1 cellular context compared by ENCODE assay signal in the genomic region with DNA sequence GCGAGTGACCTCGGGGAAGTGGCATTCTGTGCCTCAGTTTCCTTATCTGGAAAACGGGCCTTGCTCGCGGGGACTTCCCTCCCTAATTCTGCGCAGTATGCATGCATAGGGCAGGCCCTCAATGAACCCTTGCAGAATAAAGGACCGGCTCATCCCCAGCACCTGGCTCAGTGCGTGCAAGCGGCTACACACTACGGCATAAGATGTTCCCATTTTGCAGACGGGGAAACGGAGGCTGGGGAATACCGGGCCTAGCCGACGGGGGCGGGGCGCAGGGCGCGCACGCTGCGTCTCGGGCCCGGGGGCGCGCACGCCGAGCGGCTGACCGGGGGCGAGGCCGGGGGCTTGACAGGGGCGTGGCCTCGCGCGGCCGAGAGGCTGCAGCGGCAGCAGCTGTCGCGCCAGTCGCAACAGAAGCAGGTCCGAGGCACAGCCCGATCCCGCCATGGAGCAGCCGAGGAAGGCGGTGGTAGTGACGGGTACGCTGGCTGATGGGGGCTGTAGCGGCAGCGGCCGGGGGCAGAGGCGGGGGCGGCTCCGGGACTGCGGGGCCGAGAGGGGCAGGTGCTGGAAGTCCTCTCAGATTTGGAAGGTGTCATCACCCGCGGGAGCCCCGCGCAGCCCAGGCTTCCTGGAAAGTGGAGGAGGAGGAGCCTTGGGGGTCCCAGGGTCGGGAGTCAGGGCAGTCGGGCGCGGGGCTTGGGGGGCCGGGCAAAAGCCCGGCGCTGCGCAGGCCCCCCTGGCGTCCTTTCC.
A peak's percentile ranks its signal among the peaks of the same experiment; 100 is the strongest.
TF ChIP-seq lines count a peak whose summit lies in the region.

A gene with protein sequence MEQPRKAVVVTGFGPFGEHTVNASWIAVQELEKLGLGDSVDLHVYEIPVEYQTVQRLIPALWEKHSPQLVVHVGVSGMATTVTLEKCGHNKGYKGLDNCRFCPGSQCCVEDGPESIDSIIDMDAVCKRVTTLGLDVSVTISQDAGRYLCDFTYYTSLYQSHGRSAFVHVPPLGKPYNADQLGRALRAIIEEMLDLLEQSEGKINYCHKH (plus strand): TSS at position 362 of the 753 bp plus-strand sequence. CDS start 84 bp downstream, at position 446.

TF ChIP-seq in HepG2, 621 proteins besides CTCF, POLR2A, EP300 and RAD21 (continued from another document and continues in another):
- TF ChIP-seq, protein P1, sequence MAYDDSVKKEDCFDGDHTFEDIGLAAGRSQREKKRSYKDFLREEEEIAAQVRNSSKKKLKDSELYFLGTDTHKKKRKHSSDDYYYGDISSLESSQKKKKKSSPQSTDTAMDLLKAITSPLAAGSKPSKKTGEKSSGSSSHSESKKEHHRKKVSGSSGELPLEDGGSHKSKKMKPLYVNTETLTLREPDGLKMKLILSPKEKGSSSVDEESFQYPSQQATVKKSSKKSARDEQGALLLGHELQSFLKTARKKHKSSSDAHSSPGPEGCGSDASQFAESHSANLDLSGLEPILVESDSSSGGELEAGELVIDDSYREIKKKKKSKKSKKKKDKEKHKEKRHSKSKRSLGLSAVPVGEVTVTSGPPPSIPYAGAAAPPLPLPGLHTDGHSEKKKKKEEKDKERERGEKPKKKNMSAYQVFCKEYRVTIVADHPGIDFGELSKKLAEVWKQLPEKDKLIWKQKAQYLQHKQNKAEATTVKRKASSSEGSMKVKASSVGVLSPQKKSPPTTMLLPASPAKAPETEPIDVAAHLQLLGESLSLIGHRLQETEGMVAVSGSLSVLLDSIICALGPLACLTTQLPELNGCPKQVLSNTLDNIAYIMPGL (CRISPR knock-in tag; IDR thresholded peaks at IDR 0.05; ENCODE audit: borderline replicate concordance in 1 of 2, low read depth in 1 of 2): peak in 1 of 2 experiments; percentile 33; a peak in 1 of 4 replicates
- 0 out of 2 replicates have a peak, but pooled peaks have one; percentile 56 for TF ChIP-seq ZNF879 (CRISPR knock-in tag; IDR thresholded peaks at IDR 0.05)
- TF ChIP-seq, protein P2, sequence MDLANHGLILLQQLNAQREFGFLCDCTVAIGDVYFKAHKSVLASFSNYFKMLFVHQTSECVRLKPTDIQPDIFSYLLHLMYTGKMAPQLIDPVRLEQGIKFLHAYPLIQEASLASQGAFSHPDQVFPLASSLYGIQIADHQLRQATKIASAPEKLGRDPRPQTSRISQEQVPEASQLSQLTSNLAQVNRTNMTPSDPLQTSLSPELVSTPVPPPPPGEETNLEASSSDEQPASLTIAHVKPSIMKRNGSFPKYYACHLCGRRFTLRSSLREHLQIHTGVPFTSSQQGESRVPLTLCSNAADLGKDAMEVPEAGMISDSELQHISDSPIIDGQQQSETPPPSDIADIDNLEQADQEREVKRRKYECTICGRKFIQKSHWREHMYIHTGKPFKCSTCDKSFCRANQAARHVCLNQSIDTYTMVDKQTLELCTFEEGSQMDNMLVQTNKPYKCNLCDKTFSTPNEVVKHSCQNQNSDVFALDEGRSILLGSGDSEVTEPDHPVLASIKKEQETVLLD (CRISPR knock-in tag; IDR thresholded peaks at IDR 0.05; ENCODE audit: low read depth): peak; percentile 41; the same call in 1 of the 2 replicates
- peak; percentile 0; the same call in 1 of the 2 replicates for TF ChIP-seq MIXL1 (CRISPR knock-in tag; IDR thresholded peaks at IDR 0.05)
- 0 out of 2 replicates have a peak, but pooled peaks have one; percentile 20 for TF ChIP-seq HOXA3 (CRISPR knock-in tag; IDR thresholded peaks at IDR 0.05)
- TF ChIP-seq GTF3A (CRISPR knock-in tag; conservative IDR thresholded peaks at IDR 0.05): no peak
- TF ChIP-seq ZFP36L2 (CRISPR knock-in tag; IDR thresholded peaks at IDR 0.05): no peak
- TF ChIP-seq NFKB2 (CRISPR knock-in tag; IDR thresholded peaks at IDR 0.05; ENCODE audit: borderline replicate concordance): no peak
- TF ChIP-seq KDM4B (CRISPR knock-in tag; IDR thresholded peaks at IDR 0.05): no peak; the same call in 1 of the 2 replicates
- peak; percentile 95 for TF ChIP-seq RCOR2 (CRISPR knock-in tag; IDR thresholded peaks at IDR 0.05)
- no peak for TF ChIP-seq ZFY (CRISPR knock-in tag; IDR thresholded peaks at IDR 0.05)
- TF ChIP-seq MTA3 (CRISPR knock-in tag; IDR thresholded peaks at IDR 0.05): no peak
- TF ChIP-seq ZNF552 (CRISPR knock-in tag; IDR thresholded peaks at IDR 0.05; ENCODE audit: borderline replicate concordance): no peak
- TF ChIP-seq ZSCAN30 (CRISPR knock-in tag; IDR thresholded peaks at IDR 0.05): 0 out of 2 replicates have a peak, but pooled peaks have one; percentile 35
- TF ChIP-seq, protein P3, sequence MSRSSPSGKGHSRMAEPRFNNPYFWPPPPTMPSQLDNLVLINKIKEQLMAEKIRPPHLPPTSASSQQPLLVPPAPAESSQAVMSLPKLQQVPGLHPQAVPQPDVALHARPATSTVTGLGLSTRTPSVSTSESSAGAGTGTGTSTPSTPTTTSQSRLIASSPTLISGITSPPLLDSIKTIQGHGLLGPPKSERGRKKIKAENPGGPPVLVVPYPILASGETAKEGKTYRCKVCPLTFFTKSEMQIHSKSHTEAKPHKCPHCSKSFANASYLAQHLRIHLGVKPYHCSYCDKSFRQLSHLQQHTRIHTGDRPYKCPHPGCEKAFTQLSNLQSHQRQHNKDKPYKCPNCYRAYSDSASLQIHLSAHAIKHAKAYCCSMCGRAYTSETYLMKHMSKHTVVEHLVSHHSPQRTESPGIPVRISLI (CRISPR knock-in tag; IDR thresholded peaks at IDR 0.05; ENCODE audit: borderline replicate concordance): no peak
- TF ChIP-seq MXI1 (IDR thresholded peaks at IDR 0.05; ENCODE audit: borderline replicate concordance, low read depth, low read length): peak; percentile 63; the same call in 1 of the 3 replicates
- TF ChIP-seq AGO2 (optimal IDR thresholded peaks at IDR 0.05; ENCODE audit: low read depth, low read length): peak; percentile 82
- peak; percentile 30; the same call in 1 of the 2 replicates for TF ChIP-seq ZNF230 (CRISPR knock-in tag; IDR thresholded peaks at IDR 0.05)
- TF ChIP-seq, protein P4, sequence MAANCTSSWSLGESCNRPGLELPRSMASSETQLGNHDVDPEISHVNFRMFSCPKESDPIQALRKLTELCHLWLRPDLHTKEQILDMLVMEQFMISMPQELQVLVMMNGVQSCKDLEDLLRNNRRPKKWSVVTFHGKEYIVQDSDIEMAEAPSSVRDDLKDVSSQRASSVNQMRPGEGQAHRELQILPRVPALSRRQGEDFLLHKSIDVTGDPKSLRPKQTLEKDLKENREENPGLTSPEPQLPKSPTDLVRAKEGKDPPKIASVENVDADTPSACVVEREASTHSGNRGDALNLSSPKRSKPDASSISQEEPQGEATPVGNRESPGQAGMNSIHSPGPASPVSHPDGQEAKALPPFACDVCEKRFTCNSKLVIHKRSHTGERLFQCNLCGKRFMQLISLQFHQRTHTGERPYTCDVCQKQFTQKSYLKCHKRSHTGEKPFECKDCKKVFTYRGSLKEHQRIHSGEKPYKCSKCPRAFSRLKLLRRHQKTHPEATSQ (CRISPR knock-in tag; IDR thresholded peaks at IDR 0.05; ENCODE audit: borderline replicate concordance): no peak
- TF ChIP-seq, protein P5, sequence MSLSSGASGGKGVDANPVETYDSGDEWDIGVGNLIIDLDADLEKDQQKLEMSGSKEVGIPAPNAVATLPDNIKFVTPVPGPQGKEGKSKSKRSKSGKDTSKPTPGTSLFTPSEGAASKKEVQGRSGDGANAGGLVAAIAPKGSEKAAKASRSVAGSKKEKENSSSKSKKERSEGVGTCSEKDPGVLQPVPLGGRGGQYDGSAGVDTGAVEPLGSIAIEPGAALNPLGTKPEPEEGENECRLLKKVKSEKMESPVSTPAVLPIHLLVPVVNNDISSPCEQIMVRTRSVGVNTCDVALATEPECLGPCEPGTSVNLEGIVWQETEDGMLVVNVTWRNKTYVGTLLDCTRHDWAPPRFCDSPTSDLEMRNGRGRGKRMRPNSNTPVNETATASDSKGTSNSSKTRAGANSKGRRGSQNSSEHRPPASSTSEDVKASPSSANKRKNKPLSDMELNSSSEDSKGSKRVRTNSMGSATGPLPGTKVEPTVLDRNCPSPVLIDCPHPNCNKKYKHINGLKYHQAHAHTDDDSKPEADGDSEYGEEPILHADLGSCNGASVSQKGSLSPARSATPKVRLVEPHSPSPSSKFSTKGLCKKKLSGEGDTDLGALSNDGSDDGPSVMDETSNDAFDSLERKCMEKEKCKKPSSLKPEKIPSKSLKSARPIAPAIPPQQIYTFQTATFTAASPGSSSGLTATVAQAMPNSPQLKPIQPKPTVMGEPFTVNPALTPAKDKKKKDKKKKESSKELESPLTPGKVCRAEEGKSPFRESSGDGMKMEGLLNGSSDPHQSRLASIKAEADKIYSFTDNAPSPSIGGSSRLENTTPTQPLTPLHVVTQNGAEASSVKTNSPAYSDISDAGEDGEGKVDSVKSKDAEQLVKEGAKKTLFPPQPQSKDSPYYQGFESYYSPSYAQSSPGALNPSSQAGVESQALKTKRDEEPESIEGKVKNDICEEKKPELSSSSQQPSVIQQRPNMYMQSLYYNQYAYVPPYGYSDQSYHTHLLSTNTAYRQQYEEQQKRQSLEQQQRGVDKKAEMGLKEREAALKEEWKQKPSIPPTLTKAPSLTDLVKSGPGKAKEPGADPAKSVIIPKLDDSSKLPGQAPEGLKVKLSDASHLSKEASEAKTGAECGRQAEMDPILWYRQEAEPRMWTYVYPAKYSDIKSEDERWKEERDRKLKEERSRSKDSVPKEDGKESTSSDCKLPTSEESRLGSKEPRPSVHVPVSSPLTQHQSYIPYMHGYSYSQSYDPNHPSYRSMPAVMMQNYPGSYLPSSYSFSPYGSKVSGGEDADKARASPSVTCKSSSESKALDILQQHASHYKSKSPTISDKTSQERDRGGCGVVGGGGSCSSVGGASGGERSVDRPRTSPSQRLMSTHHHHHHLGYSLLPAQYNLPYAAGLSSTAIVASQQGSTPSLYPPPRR (CRISPR knock-in tag; IDR thresholded peaks at IDR 0.05; ENCODE audit: borderline replicate concordance): 0 out of 2 replicates have a peak, but pooled peaks have one; percentile 0
- TF ChIP-seq ARNT2 (CRISPR knock-in tag; IDR thresholded peaks at IDR 0.05; ENCODE audit: low read depth): peak; percentile 79
- TF ChIP-seq ZSCAN22 (CRISPR knock-in tag; IDR thresholded peaks at IDR 0.05): 0 out of 2 replicates have a peak, but pooled peaks have one; percentile 12
- TF ChIP-seq MAZ (IDR thresholded peaks at IDR 0.05; ENCODE audit: borderline replicate concordance, low read depth, low read length): 0 out of 2 replicates have a peak, but pooled peaks have one; percentile 13
- TF ChIP-seq MAZ (CRISPR knock-in tag; IDR thresholded peaks at IDR 0.05; ENCODE audit: low read depth): 0 out of 2 replicates have a peak, but pooled peaks have one; percentile 36
- 0 out of 2 replicates have a peak, but pooled peaks have one; percentile 46 for TF ChIP-seq MAF1 (CRISPR knock-in tag; IDR thresholded peaks at IDR 0.05; ENCODE audit: borderline replicate concordance)
- no peak for TF ChIP-seq ZNF354B (CRISPR knock-in tag; IDR thresholded peaks at IDR 0.05)
- 0 out of 2 replicates have a peak, but pooled peaks have one; percentile 62 for TF ChIP-seq SSRP1 (CRISPR knock-in tag; IDR thresholded peaks at IDR 0.05)
- TF ChIP-seq HOXA5 (CRISPR knock-in tag; IDR thresholded peaks at IDR 0.05): 0 out of 2 replicates have a peak, but pooled peaks have one; percentile 22
- peak; percentile 8; the same call in 1 of the 2 replicates for TF ChIP-seq ZNF350 (CRISPR knock-in tag; IDR thresholded peaks at IDR 0.05; ENCODE audit: borderline replicate concordance, low read depth)
- peak; percentile 16 for TF ChIP-seq HNRNPLL (IDR thresholded peaks at IDR 0.05; ENCODE audit: low read depth, low read length, poor library complexity, severe bottlenecking)
- TF ChIP-seq ZNF282 (IDR thresholded peaks at IDR 0.05; ENCODE audit: partially characterized antibody): no peak
- TF ChIP-seq, protein P6, sequence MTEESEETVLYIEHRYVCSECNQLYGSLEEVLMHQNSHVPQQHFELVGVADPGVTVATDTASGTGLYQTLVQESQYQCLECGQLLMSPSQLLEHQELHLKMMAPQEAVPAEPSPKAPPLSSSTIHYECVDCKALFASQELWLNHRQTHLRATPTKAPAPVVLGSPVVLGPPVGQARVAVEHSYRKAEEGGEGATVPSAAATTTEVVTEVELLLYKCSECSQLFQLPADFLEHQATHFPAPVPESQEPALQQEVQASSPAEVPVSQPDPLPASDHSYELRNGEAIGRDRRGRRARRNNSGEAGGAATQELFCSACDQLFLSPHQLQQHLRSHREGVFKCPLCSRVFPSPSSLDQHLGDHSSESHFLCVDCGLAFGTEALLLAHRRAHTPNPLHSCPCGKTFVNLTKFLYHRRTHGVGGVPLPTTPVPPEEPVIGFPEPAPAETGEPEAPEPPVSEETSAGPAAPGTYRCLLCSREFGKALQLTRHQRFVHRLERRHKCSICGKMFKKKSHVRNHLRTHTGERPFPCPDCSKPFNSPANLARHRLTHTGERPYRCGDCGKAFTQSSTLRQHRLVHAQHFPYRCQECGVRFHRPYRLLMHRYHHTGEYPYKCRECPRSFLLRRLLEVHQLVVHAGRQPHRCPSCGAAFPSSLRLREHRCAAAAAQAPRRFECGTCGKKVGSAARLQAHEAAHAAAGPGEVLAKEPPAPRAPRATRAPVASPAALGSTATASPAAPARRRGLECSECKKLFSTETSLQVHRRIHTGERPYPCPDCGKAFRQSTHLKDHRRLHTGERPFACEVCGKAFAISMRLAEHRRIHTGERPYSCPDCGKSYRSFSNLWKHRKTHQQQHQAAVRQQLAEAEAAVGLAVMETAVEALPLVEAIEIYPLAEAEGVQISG (CRISPR knock-in tag; IDR thresholded peaks at IDR 0.05): no peak; the same call in 1 of the 2 replicates
- peak; percentile 35; the same call in 1 of the 2 replicates for TF ChIP-seq ZNF790 (CRISPR knock-in tag; IDR thresholded peaks at IDR 0.05; ENCODE audit: borderline replicate concordance)
- TF ChIP-seq ATF1 (CRISPR knock-in tag; IDR thresholded peaks at IDR 0.05): no peak
- peak; percentile 98 for TF ChIP-seq ZMYM3 (CRISPR knock-in tag; IDR thresholded peaks at IDR 0.05)
- no peak for TF ChIP-seq HHEX (CRISPR knock-in tag; IDR thresholded peaks at IDR 0.05)
- TF ChIP-seq, protein P7, sequence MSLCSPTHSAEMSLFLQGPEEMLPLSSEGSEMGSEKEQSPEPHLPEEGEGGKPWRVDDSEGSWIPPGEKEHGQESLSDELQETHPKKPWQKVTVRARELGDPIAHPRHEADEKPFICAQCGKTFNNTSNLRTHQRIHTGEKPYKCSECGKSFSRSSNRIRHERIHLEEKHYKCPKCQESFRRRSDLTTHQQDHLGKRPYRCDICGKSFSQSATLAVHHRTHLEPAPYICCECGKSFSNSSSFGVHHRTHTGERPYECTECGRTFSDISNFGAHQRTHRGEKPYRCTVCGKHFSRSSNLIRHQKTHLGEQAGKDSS (CRISPR knock-in tag; IDR thresholded peaks at IDR 0.05; ENCODE audit: borderline replicate concordance, low read depth): no peak; the same call in 1 of the 2 replicates
- no peak for TF ChIP-seq GATA4 (IDR thresholded peaks at IDR 0.05; ENCODE audit: borderline replicate concordance, low read depth)
- TF ChIP-seq RFX1 (IDR thresholded peaks at IDR 0.05): no peak
- TF ChIP-seq HDAC2 (CRISPR knock-in tag; IDR thresholded peaks at IDR 0.05): peak; percentile 56; the same call in 1 of the 2 replicates
- TF ChIP-seq TBP (CRISPR knock-in tag; IDR thresholded peaks at IDR 0.05): no peak
- TF ChIP-seq KLF15 (CRISPR knock-in tag; IDR thresholded peaks at IDR 0.05; ENCODE audit: borderline replicate concordance): no peak
- no peak for TF ChIP-seq ZNF841 (CRISPR knock-in tag; IDR thresholded peaks at IDR 0.05; ENCODE audit: borderline replicate concordance)
- 0 out of 2 replicates have a peak, but pooled peaks have one; percentile 4 for TF ChIP-seq TP53 (CRISPR knock-in tag; conservative IDR thresholded peaks at IDR 0.05)
- TF ChIP-seq SETDB1 (CRISPR knock-in tag; IDR thresholded peaks at IDR 0.05; ENCODE audit: borderline replicate concordance): no peak
- TF ChIP-seq, protein P8, sequence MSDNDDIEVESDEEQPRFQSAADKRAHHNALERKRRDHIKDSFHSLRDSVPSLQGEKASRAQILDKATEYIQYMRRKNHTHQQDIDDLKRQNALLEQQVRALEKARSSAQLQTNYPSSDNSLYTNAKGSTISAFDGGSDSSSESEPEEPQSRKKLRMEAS (IDR thresholded peaks at IDR 0.05): peak; percentile 54; the same call in 1 of the 2 replicates
